Comparison of ENCODE assay signal across 13 cellular contexts in genomic region chr2:162732946-162733698, GRCh38.
DNase-seq lines count a peak whose midpoint lies in the region; ATAC-seq lines count a peak whose summit lies in the region.
"Had no signal": no experiment of that assay in that cellular context is flagged by ENCODE, and none has a peak within 500 bp of the region (broad histone marks: within the 10 kb centered on the region; RNA-seq: fewer than 3 reads in every experiment).

No MANE protein-coding gene starts in this region.

- CTCF ChIA-PET in activated naive CD4-positive, alpha-beta T cell treated with anti-CD3 and anti-CD28 coated beads for 36 hours (lab: Charles Lee), result no interaction called here
- CTCF ChIA-PET in activated CD4-positive, alpha-beta T cell treated with anti-CD3 and anti-CD28 coated beads for 36 hours (lab: Charles Lee), result interaction anchor here (1.3 kb wide), 1 partner anchor 158 kb away, joined by 3 read pairs; no protein-coding TSS in a partner anchor

- no peak for ATAC-seq in activated CD4-positive, alpha-beta T cell treated with anti-CD3 and anti-CD28 coated beads for 36 hours
- ATAC-seq in GM21723 (IDR thresholded peaks at IDR 0.05; ENCODE audit: unreplicated experiment), result no peak
- ATAC-seq: sciatic nerve had no signal

- H3K27me3 Mint-ChIP-seq in activated naive CD4-positive, alpha-beta T cell treated with anti-CD3 and anti-CD28 coated beads for 36 hours (ENCODE audit: low read depth), result no peaks in the 10 kb centered on the region
- H3K27me3 Mint-ChIP-seq in activated CD4-positive, alpha-beta T cell treated with anti-CD3 and anti-CD28 coated beads for 36 hours, result no peaks in the 10 kb centered on the region
- H3K27me3 Mint-ChIP-seq: activated CD8-positive, alpha-beta memory T cell treated with anti-CD3 and anti-CD28 coated beads, Interleukin-2, amount 10 ng/mL, durations not matched to agents 7 days and 5 days; dendritic cell treated with granulocyte-macrophage colony-stimulating factor and Interleukin-4, amounts not matched to agents 40 ng/mL and 50 ng/mL, for 4 days had no signal

- intact Hi-C loops in activated naive CD4-positive, alpha-beta T cell treated with anti-CD3 and anti-CD28 coated beads for 36 hours (cut with micrococcal nuclease), result no loop called here
- intact Hi-C loops in activated CD4-positive, alpha-beta T cell treated with anti-CD3 and anti-CD28 coated beads for 36 hours (cut with DNase I, micrococcal nuclease), result no loop called here

- DNase-seq in SIG-M5 treated with dmso at 0.1 percent for 504 hours (lab: John Stamatoyannopoulos, UW; ENCODE audit: unreplicated experiment) (peak; percentile 62), SIG-M5 (lab: John Stamatoyannopoulos, UW) (no peak), NCI-H2081 treated with DMSO at 0.1 percent for 48 hours (lab: John Stamatoyannopoulos, UW) (peak; percentile 88), cerebellum (ENCODE audit: low spot score) (peak; percentile 5), ureter (ENCODE audit: low spot score) (peak; percentile 55)
- no peak for DNase-seq in activated naive CD4-positive, alpha-beta T cell treated with anti-CD3 and anti-CD28 coated beads for 36 hours
- no peak for DNase-seq in activated CD4-positive, alpha-beta T cell treated with anti-CD3 and anti-CD28 coated beads for 36 hours
- DNase-seq: activated CD8-positive, alpha-beta memory T cell treated with anti-CD3 and anti-CD28 coated beads, Interleukin-2, amount 10 ng/mL, durations not matched to agents 7 days and 5 days; kidney glomerular epithelial cell; stimulated activated naive CD4-positive, alpha-beta T cell treated with Interleukin-2 at 50 U/mL for 16 hours had no signal

- H3K27ac Mint-ChIP-seq in activated naive CD4-positive, alpha-beta T cell treated with anti-CD3 and anti-CD28 coated beads for 36 hours, result no peak overlapping the region
- no peak overlapping the region for H3K27ac Mint-ChIP-seq in activated CD4-positive, alpha-beta T cell treated with anti-CD3 and anti-CD28 coated beads for 36 hours
- H3K27ac Mint-ChIP-seq: activated CD8-positive, alpha-beta memory T cell treated with anti-CD3 and anti-CD28 coated beads, Interleukin-2, amount 10 ng/mL, durations not matched to agents 7 days and 5 days; dendritic cell treated with granulocyte-macrophage colony-stimulating factor and Interleukin-4, amounts not matched to agents 40 ng/mL and 50 ng/mL, for 4 days had no signal

- H3K4me3 Mint-ChIP-seq in activated naive CD4-positive, alpha-beta T cell treated with anti-CD3 and anti-CD28 coated beads for 36 hours, result no peak overlapping the region
- H3K4me3 Mint-ChIP-seq in activated CD4-positive, alpha-beta T cell treated with anti-CD3 and anti-CD28 coated beads for 36 hours, result no peak overlapping the region
- H3K4me3 Mint-ChIP-seq: dendritic cell treated with granulocyte-macrophage colony-stimulating factor and Interleukin-4, amounts not matched to agents 40 ng/mL and 50 ng/mL, for 4 days had no signal

- POLR2A ChIA-PET in activated CD4-positive, alpha-beta T cell treated with anti-CD3 and anti-CD28 coated beads for 36 hours (lab: Charles Lee), result no interaction called here

- no peaks in the 10 kb centered on the region for H3K4me1 Mint-ChIP-seq in activated naive CD4-positive, alpha-beta T cell treated with anti-CD3 and anti-CD28 coated beads for 36 hours (ENCODE audit: low read depth)
- H3K4me1 Mint-ChIP-seq in activated CD4-positive, alpha-beta T cell treated with anti-CD3 and anti-CD28 coated beads for 36 hours, result no peaks in the 10 kb centered on the region

- no peaks in the 10 kb centered on the region for H3K9me3 Mint-ChIP-seq in activated naive CD4-positive, alpha-beta T cell treated with anti-CD3 and anti-CD28 coated beads for 36 hours
- no peaks in the 10 kb centered on the region for H3K9me3 Mint-ChIP-seq in activated CD4-positive, alpha-beta T cell treated with anti-CD3 and anti-CD28 coated beads for 36 hours (ENCODE audit: low read depth)

- H3K36me3 Mint-ChIP-seq in activated naive CD4-positive, alpha-beta T cell treated with anti-CD3 and anti-CD28 coated beads for 36 hours (ENCODE audit: low read depth), result no peaks in the 10 kb centered on the region
- H3K36me3 Mint-ChIP-seq in activated CD4-positive, alpha-beta T cell treated with anti-CD3 and anti-CD28 coated beads for 36 hours (ENCODE audit: low read depth), result no peaks in the 10 kb centered on the region

Comparison
In these comparisons a context has a peak if more than half of its experiments do, and no peak if none do; other contexts are left out.
1. DNase-seq: peak in SIG-M5 treated with dmso at 0.1 percent for 504 hours (single experiment), NCI-H2081 treated with DMSO at 0.1 percent for 48 hours (single experiment), cerebellum (single experiment) and ureter (single experiment); none in SIG-M5 (single experiment), activated naive CD4-positive, alpha-beta T cell treated with anti-CD3 and anti-CD28 coated beads for 36 hours (single experiment) and activated CD4-positive, alpha-beta T cell treated with anti-CD3 and anti-CD28 coated beads for 36 hours (single experiment).